In the genomic region with DNA sequence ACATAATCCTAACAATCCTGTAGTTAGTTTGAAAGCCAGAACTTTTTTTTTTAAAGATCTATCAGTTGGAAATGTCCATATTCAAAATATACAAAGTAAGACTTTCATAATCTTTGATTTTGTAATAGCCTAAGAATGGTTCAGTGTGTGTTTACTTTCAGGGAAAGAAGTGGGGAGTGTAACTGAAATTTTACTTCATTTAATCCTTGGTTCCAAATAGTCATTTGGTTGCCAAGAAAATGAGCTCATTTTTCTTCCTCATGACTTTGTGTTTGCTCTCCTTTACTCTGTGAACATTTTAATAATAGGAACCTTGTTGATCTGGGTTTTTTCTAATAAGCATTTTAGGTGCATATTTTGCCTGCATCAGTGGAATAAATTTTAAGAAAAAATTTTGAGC, we compare ENCODE assay signal across 20 cellular contexts.
DNase-seq lines count a peak whose midpoint lies in the region; ATAC-seq, FAIRE-seq and TF ChIP-seq lines count a peak whose summit lies in the region.
"Had no signal": no experiment of that assay in that cellular context is flagged by ENCODE, and none has a peak within 500 bp of the region (broad histone marks: within the 10 kb centered on the region; RNA-seq: fewer than 3 reads in every experiment).

No MANE protein-coding gene starts in this region.

- TF ChIP-seq CTCF in fibroblast of mammary gland (conservative IDR thresholded peaks at IDR 0.05; ENCODE audit: control insufficient read depth, insufficient read depth, low read depth, low read length): no peak
- no peak for TF ChIP-seq CTCF in pancreas (IDR thresholded peaks at IDR 0.05)
- TF ChIP-seq CTCF in ovary (IDR thresholded peaks at IDR 0.05): no peak

- TF ChIP-seq EP300 in ovary (IDR thresholded peaks at IDR 0.05): no peak

- no peaks in the 10 kb centered on the region for H3K9me3 ChIP-seq in pancreas
- no peaks in the 10 kb centered on the region for H3K9me3 ChIP-seq in ovary
- H3K9me3 ChIP-seq: esophagus squamous epithelium, prostate gland had no signal

- peak; percentile 6 to 10 for DNase-seq in AML-193 (lab: John Stamatoyannopoulos, UW)
- peak; percentile 43 for DNase-seq in NCI-H69 (lab: John Stamatoyannopoulos, UW)
- DNase-seq in fibroblast of mammary gland (ENCODE audit: low read depth): peak; percentile 45
- DNase-seq in pancreas: no peak
- DNase-seq in stimulated activated CD4-positive, alpha-beta T cell treated with anti-CD3 and anti-CD28 coated beads, Interleukin-2, amount 100 ng/mL, for 48 hours: no peak
- no peak for DNase-seq in ovary
- DNase-seq: activated CD4-positive, alpha-beta memory T cell treated with anti-CD3 and anti-CD28 coated beads for 36 hours; activated T-cell treated with anti-CD3 and anti-CD28 coated beads, Interleukin-2, amount 50 U/mL, for 24 hours; CD4-positive, CD25-positive, alpha-beta regulatory T cell; esophagus squamous epithelium; H9; naive B cell; NCI-H2171 treated with DMSO at 0.1 percent for 48 hours; spleen had no signal

- H3K27me3 ChIP-seq in pancreas (no peaks in the 10 kb centered on the region), ovary (no peaks in the 10 kb centered on the region)
- H3K27me3 ChIP-seq: esophagus squamous epithelium, spleen had no signal

- peak overlapping the region in 2 of 4 donors; percentile 13 to 33 for H3K27ac ChIP-seq in pancreas
- no peak overlapping the region for H3K27ac ChIP-seq in ovary
- H3K27ac ChIP-seq: prostate gland, spleen had no signal

- no peak overlapping the region for H3K4me3 ChIP-seq in fibroblast of mammary gland (ENCODE audit: control insufficient read depth, low read depth, low read length)
- H3K4me3 ChIP-seq in pancreas: no peak overlapping the region
- no peak overlapping the region for H3K4me3 ChIP-seq in ovary
- H3K4me3 ChIP-seq: esophagus squamous epithelium, K562, prostate gland, spleen had no signal

- no peaks in the 10 kb centered on the region for H3K36me3 ChIP-seq in pancreas
- no peaks in the 10 kb centered on the region for H3K36me3 ChIP-seq in ovary
- H3K36me3 ChIP-seq: esophagus squamous epithelium, prostate gland, spleen had no signal

- intact Hi-C loops in pancreas (cut with DNase I): no loop called here
- intact Hi-C loops in ovary (cut with DNase I): no loop called here

- H3K4me1 ChIP-seq in pancreas (peaks cover 5 to 9% (median 7%) of the 10 kb centered on the region in 3 donors), ovary (ENCODE audit: insufficient read depth) (no peaks in the 10 kb centered on the region)
- H3K4me1 ChIP-seq: prostate gland, spleen had no signal

- FAIRE-seq in pancreas (lab: Jason Lieb, UNC): peak; percentile 87
- FAIRE-seq: GM18507, K562 had no signal

- no peak for TF ChIP-seq POLR2A in ovary (IDR thresholded peaks at IDR 0.05)

- ATAC-seq in pancreas (peak; percentile 43 to 82 (median 75)), GM21528 (IDR thresholded peaks at IDR 0.05; ENCODE audit: low FRiP score, unreplicated experiment) (no peak)
- ATAC-seq: activated naive CD4-positive, alpha-beta T cell treated with anti-CD3 and anti-CD28 coated beads, Interleukin-2, amount 50 U/mL, for 72 hours; K562; left lobe of liver had no signal

Comparison
In these comparisons a context has a peak if more than half of its experiments do, and no peak if none do; other contexts are left out.
1. DNase-seq: peak in AML-193 (2 of 2), NCI-H69 (single experiment) and fibroblast of mammary gland (single experiment); none in pancreas (0 of 6), stimulated activated CD4-positive, alpha-beta T cell treated with anti-CD3 and anti-CD28 coated beads, Interleukin-2, amount 100 ng/mL, for 48 hours (0 of 2) and ovary (0 of 5).